24 cellular contexts compared by ENCODE assay signal in the genomic region with DNA sequence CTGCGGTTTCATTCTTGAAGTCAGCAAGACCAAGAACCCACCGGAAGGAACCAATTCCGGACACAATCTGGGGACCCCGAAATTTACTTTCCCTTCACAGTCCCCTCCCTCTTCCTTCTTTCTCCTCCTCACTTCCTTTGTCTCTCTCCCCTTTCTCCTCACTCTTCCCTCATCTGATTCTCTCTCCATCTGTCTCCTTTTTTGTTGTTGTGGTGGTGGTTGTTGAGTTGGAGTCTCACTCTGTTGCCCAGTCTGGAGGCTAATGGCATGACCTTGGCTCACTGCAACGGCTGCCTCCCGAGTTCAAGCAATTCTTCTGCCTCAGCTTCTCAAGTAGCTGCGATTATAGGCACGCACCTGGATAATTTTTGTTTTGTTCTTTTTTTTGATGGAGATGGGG. TPM values are rescaled to one million over a fixed set of nuclear protein-coding genes. Genes with fewer than 3 reads are reported as not detected.
"Had no signal": no experiment of that assay in that cellular context is flagged by ENCODE, and none has a peak within 500 bp of the region (broad histone marks: within the 10 kb centered on the region; RNA-seq: fewer than 3 reads in every experiment).

No MANE protein-coding gene starts in this region.

- H3K27me3 ChIP-seq: ascending aorta, brain microvascular endothelial cell had no signal

- H3K9me3 ChIP-seq: ascending aorta, left lung had no signal

- ATAC-seq: activated CD8-positive, alpha-beta T cell treated with anti-CD3 and anti-CD28 coated beads, Interleukin-2, amount 10 ng/mL, durations not matched to agents 7 days and 5 days; activated naive CD4-positive, alpha-beta T cell treated with anti-CD3 and anti-CD28 coated beads, Interleukin-2, amount 50 U/mL, for 72 hours; effector memory CD8-positive, alpha-beta T cell; left lung; right cardiac atrium; stimulated activated naive CD8-positive, alpha-beta T cell treated with anti-CD3 and anti-CD28 coated beads, Interleukin-15, Interleukin-2, amounts not matched to agents 100 U/mL and 50 U/mL, for 24 hours had no signal

- H3K4me1 ChIP-seq: ascending aorta, left lung, parathyroid adenoma had no signal

- H3K9ac ChIP-seq: parathyroid adenoma had no signal

- H3K36me3 ChIP-seq: ascending aorta, brain microvascular endothelial cell, left lung had no signal

- H3K4me3 ChIP-seq: ascending aorta, left lung, lung had no signal

- DNase-seq: activated CD4-positive, alpha-beta T cell treated with anti-CD3 and anti-CD28 coated beads, Interleukin-2, amount 10 ng/mL, durations not matched to agents 7 days and 5 days; activated CD4-positive, CD25-positive, alpha-beta regulatory T cell treated with anti-CD3 and anti-CD28 coated beads, Interleukin-2, amount 50 U/mL, for 72 hours; activated CD8-positive, alpha-beta T cell treated with anti-CD3 and anti-CD28 coated beads, Interleukin-2, amount 10 ng/mL, durations not matched to agents 7 days and 5 days; activated gamma-delta T cell treated with Interleukin-2 at 50 U/mL for 16 hours; activated T-cell treated with anti-CD3 and anti-CD28 coated beads, Interleukin-2, amount 50 U/mL, for 1 hour; brain microvascular endothelial cell; caudate nucleus; effector memory CD8-positive, alpha-beta T cell; foreskin melanocyte; kidney glomerular epithelial cell; left lung; midbrain; nephron progenitor cell; nucleus accumbens; right cardiac atrium; stimulated activated CD4-positive, alpha-beta T cell treated with anti-CD3 and anti-CD28 coated beads, Interleukin-4, amount 100 ng/mL, for 24 hours; stimulated activated naive CD8-positive, alpha-beta T cell treated with anti-CD3 and anti-CD28 coated beads, Interleukin-15, Interleukin-2, amounts not matched to agents 100 U/mL and 50 U/mL, for 24 hours; T-helper 2 cell had no signal

- H3K79me2 ChIP-seq: parathyroid adenoma had no signal

- H3K27ac ChIP-seq: ascending aorta, brain microvascular endothelial cell, left lung, parathyroid adenoma had no signal

RNA-seq across cellular contexts. Expression of gene OR1M1, which starts 32.7 kb away (rescaled TPM):
- polyA plus RNA-seq: adipose tissue, endothelial cell of umbilical vein, right cardiac atrium had no signal

RNA-seq across cellular contexts. Expression of gene MUC16, which starts 44.0 kb away (rescaled TPM):
- polyA plus RNA-seq: endothelial cell of umbilical vein, right cardiac atrium had no signal

RNA-seq across cellular contexts. Expression of gene OR7G2, which starts 53.1 kb away (rescaled TPM):
- polyA plus RNA-seq: adipose tissue, endothelial cell of umbilical vein, lung, right cardiac atrium had no signal
